ENCODE assay signal across 9 cellular contexts in the genomic region with DNA sequence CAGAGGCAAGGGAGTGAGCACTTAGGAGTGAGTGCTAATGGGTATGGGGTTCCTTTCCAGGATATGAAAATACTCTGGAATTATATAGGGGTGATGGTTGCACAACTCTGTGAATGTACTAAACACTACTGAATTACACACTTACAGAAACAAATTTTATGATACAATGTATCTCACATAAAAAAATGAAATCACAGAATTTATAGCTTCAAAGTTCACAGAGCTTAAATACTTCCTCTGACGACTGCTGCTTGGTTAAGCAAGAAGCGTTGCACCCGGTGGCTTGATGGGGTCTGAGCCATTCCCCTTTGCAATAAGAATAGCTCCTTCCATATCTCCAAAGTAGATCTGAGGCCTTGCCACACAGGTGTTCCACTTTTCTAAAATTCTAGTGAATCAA.
"Had no signal": no experiment of that assay in that cellular context is flagged by ENCODE, and none has a peak within 500 bp of the region (broad histone marks: within the 10 kb centered on the region; RNA-seq: fewer than 3 reads in every experiment).

No MANE protein-coding gene starts in this region.

- H3K4me1 ChIP-seq: HAP-1 had no signal

- H3K27ac ChIP-seq: GM23248 had no signal

- ATAC-seq: GM23338, HCT116 had no signal

- H3K36me3 ChIP-seq: HAP-1 had no signal

- H3K4me3 ChIP-seq: GM23248, GM23338, HAP-1 had no signal

- DNase-seq: GM23248, GOT3, H7, H9, HCEC 1CT, HFFc6 had no signal

- H3K9me3 ChIP-seq: HAP-1 had no signal
